31 cellular contexts compared by ENCODE assay signal in the genomic region with DNA sequence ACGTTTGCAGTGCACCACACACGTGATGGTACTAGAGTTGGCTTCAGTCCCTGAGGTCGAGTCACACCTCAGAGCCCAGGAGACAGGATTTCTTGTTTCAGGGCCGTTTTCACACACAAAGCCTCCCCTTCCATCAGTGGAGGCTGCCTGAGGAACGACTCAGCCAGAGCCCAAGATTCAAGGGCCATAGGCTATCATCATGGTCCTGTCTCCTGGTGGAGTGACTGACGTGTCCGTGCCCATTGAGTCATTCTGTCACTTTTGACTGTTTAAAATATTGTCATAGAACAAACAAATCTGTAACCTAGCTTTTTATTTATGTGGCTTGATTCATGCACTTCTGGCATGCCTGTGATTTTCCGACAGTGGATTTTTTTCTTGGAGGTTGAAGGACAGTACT. TPM values are rescaled to one million over a fixed set of nuclear protein-coding genes. Genes with fewer than 3 reads are reported as not detected.
DNase-seq lines count a peak whose midpoint lies in the region; ATAC-seq, FAIRE-seq and TF ChIP-seq lines count a peak whose summit lies in the region.
"Had no signal": no experiment of that assay in that cellular context is flagged by ENCODE, and none has a peak within 500 bp of the region (broad histone marks: within the 10 kb centered on the region; RNA-seq: fewer than 3 reads in every experiment).

No MANE protein-coding gene starts in this region.

- intact Hi-C loops in natural killer cell (cut with micrococcal nuclease): no loop called here

- H2BK15ac ChIP-seq in H1 (ENCODE audit: low read length): no peak overlapping the region

- H2AK5ac ChIP-seq in H1 (ENCODE audit: low read depth, low read length): no peak overlapping the region

- H2BK12ac ChIP-seq in H1 (ENCODE audit: low read depth, low read length): no peak overlapping the region

- no peak overlapping the region for H4K5ac ChIP-seq in H1 (ENCODE audit: insufficient read length, low read depth, low read length)

- H3K4me1 Mint-ChIP-seq in natural killer cell: no peaks in the 10 kb centered on the region
- H3K4me1 Mint-ChIP-seq: activated T-helper 17 cell treated with anti-CD3 and anti-CD28 coated beads, Interleukin-2, amount 50 U/mL, for 72 hours; mesothelial cell of epicardium had no signal

- no peaks in the 10 kb centered on the region for H3K36me3 Mint-ChIP-seq in natural killer cell
- H3K36me3 Mint-ChIP-seq: activated naive CD4-positive, alpha-beta T cell treated with anti-CD3 and anti-CD28 coated beads, Interleukin-2, amount 50 U/mL, for 72 hours; mesothelial cell of epicardium had no signal

- FAIRE-seq in H1 (lab: Jason Lieb, UNC): no peak
- FAIRE-seq: GM12878 had no signal

- H4K91ac ChIP-seq in H1 (replicated peaks; ENCODE audit: insufficient read length, low read length): no peak overlapping the region

- H3K4me3 Mint-ChIP-seq in natural killer cell: no peak overlapping the region
- H3K4me3 Mint-ChIP-seq: activated T-helper 17 cell treated with anti-CD3 and anti-CD28 coated beads, Interleukin-2, amount 50 U/mL, for 72 hours; mesothelial cell of epicardium; naive thymus-derived CD8-positive, alpha-beta T cell had no signal

- no peak overlapping the region for H3K27ac Mint-ChIP-seq in natural killer cell
- H3K27ac Mint-ChIP-seq: activated naive CD4-positive, alpha-beta T cell treated with anti-CD3 and anti-CD28 coated beads, Interleukin-2, amount 50 U/mL, for 72 hours; activated T-helper 17 cell treated with anti-CD3 and anti-CD28 coated beads, Interleukin-2, amount 50 U/mL, for 72 hours; mesothelial cell of epicardium; naive thymus-derived CD8-positive, alpha-beta T cell had no signal

- no peak overlapping the region for H3K4me3 ChIP-seq in H1 (ENCODE audit: extremely low read depth in 1 of 4, insufficient read depth in 2 of 4, low read depth in 3 of 4, low read length in 4 of 4)
- H3K4me3 ChIP-seq: dorsolateral prefrontal cortex, GM12878, right atrium auricular region had no signal

- H3K14ac ChIP-seq in H1 (ENCODE audit: insufficient read length): no peak overlapping the region

- DNase-seq in EL (peak; percentile 18), M059J (ENCODE audit: low read depth) (peak; percentile 64), H1 (ENCODE audit: low read depth in 1 of 2, low spot score in 2 of 2) (no peak), renal cortical epithelial cell (ENCODE audit: low read depth) (peak; percentile 41), natural killer cell (no peak), germinal center (ENCODE audit: low spot score) (no peak), DMS 273 (lab: John Stamatoyannopoulos, UW; ENCODE audit: unreplicated experiment) (no peak)
- DNase-seq: activated CD4-positive, alpha-beta T cell treated with anti-CD3 and anti-CD28 coated beads, Interleukin-2, amount 50 U/mL, for 4 hours; activated CD4-positive, CD25-positive, alpha-beta regulatory T cell; activated CD8-positive, alpha-beta memory T cell treated with anti-CD3 and anti-CD28 coated beads, Interleukin-2, amount 50 U/mL, for 4 hours; AML-193; DMS79; dorsolateral prefrontal cortex; left ventricle myocardium superior; naive thymus-derived CD8-positive, alpha-beta T cell; NCI-H1417; NCI-H2107; NCI-H446 treated with DMSO at 0.1 percent for 48 hours; SHP77; stimulated activated CD4-positive, alpha-beta T cell treated with anti-CD3 and anti-CD28 coated beads, Interleukin-12 subunit alpha, Interleukin-12 subunit beta, amount 100 ng/mL, for 4 hours; stimulated activated naive CD8-positive, alpha-beta T cell treated with anti-CD3 and anti-CD28 coated beads, Interleukin-15, Interleukin-2, amounts not matched to agents 100 U/mL and 50 U/mL, for 24 hours; SW 1271 had no signal

- no peaks in the 10 kb centered on the region for H3K79me1 ChIP-seq in H1 (ENCODE audit: low read depth, low read length)

- TF ChIP-seq EP300 in H1 (IDR thresholded peaks at IDR 0.05; ENCODE audit: borderline replicate concordance in 1 of 2, low read depth in 2 of 2, low read length in 2 of 2): no peak

- H3K56ac ChIP-seq in H1 (replicated peaks; ENCODE audit: insufficient read length, low read depth, low read length): no peak overlapping the region

- POLR2A ChIA-PET in H1 (lab: Charles Lee; ENCODE audit: partially characterized antibody): no interaction called here

- ATAC-seq in natural killer cell: no peak
- ATAC-seq: activated naive CD4-positive, alpha-beta T cell treated with anti-CD3 and anti-CD28 coated beads, Interleukin-2, amount 50 U/mL, for 72 hours; activated T-helper 17 cell treated with anti-CD3 and anti-CD28 coated beads, Interleukin-2, amount 50 U/mL, for 72 hours; GM12878; HCT116; left ventricle myocardium superior; naive thymus-derived CD8-positive, alpha-beta T cell; stimulated activated naive CD8-positive, alpha-beta T cell treated with anti-CD3 and anti-CD28 coated beads, Interleukin-15, Interleukin-2, amounts not matched to agents 100 U/mL and 50 U/mL, for 24 hours had no signal

- H4K8ac ChIP-seq in H1 (ENCODE audit: extremely low read depth, insufficient read depth, low read length): peak overlapping the region; percentile 36

- no peak overlapping the region for H2AFZ ChIP-seq in H1 (ENCODE audit: low read length)

- no peak overlapping the region for H3K18ac ChIP-seq in H1 (ENCODE audit: extremely low read depth, low read length)

- H2BK120ac ChIP-seq in H1 (replicated peaks; ENCODE audit: low read depth, low read length): no peak overlapping the region

- no peaks in the 10 kb centered on the region for H3K36me3 ChIP-seq in H1 (ENCODE audit: control insufficient read depth in 2 of 4, insufficient read depth in 4 of 4, low read length in 3 of 4)
- H3K36me3 ChIP-seq: right atrium auricular region had no signal

- H3K9ac ChIP-seq in H1 (replicated peaks in 1 of 4; ENCODE audit: extremely low read depth in 1 of 4, low read depth in 3 of 4, low read length in 3 of 4): no peak overlapping the region

- TF ChIP-seq CTCF in H1 (IDR thresholded peaks at IDR 0.05; ENCODE audit: control extremely low read depth in 1 of 3, insufficient read depth in 1 of 3, low read depth in 1 of 3, low read length in 3 of 3): no peak
- TF ChIP-seq CTCF in natural killer cell (IDR thresholded peaks at IDR 0.05): no peak

- no peak for TF ChIP-seq RAD21 in H1 (IDR thresholded peaks at IDR 0.05 in 1 of 2, conservative IDR thresholded peaks at IDR 0.05 in 1 of 2; ENCODE audit: low read depth in 2 of 2, low read length in 2 of 2)

- CTCF ChIA-PET in H1 (lab: Charles Lee; ENCODE audit: partially characterized antibody): interaction anchor here (0.6 to 3.1 kb wide), 6 partner anchors 11 to 136 kb away, joined by 3 to 16 read pairs (median 4); no protein-coding TSS in a partner anchor

- H2BK5ac ChIP-seq in H1 (ENCODE audit: low read depth, low read length): no peak overlapping the region

- no peak overlapping the region for H3K27ac ChIP-seq in H1 (ENCODE audit: low read depth, low read length)
- H3K27ac ChIP-seq: right atrium auricular region had no signal

- H3K23ac ChIP-seq in H1 (ENCODE audit: insufficient read length): no peak overlapping the region

- peaks cover 0 to 2% of the 10 kb centered on the region in 2 experiments; a peak in 1 of 4 replicates for H3K79me2 ChIP-seq in H1 (ENCODE audit: control insufficient read depth in 1 of 2, insufficient read depth in 2 of 2, low read length in 2 of 2)

- no peak overlapping the region for H2BK20ac ChIP-seq in H1 (ENCODE audit: low read length)

- H3K9me3 Mint-ChIP-seq in natural killer cell: no peaks in the 10 kb centered on the region
- H3K9me3 Mint-ChIP-seq: activated naive CD4-positive, alpha-beta T cell treated with anti-CD3 and anti-CD28 coated beads, Interleukin-2, amount 50 U/mL, for 72 hours; activated T-helper 17 cell treated with anti-CD3 and anti-CD28 coated beads, Interleukin-2, amount 50 U/mL, for 72 hours; mesothelial cell of epicardium; naive thymus-derived CD8-positive, alpha-beta T cell had no signal

- TF ChIP-seq POLR2A in H1 (IDR thresholded peaks at IDR 0.05; ENCODE audit: control extremely low read depth in 1 of 2, low read depth in 2 of 2, low read length in 2 of 2): no peak

- no peak overlapping the region for H3K4me2 ChIP-seq in H1 (ENCODE audit: insufficient read depth in 1 of 2, low read depth in 2 of 2, low read length in 2 of 2)

- no peaks in the 10 kb centered on the region for H3K9me3 ChIP-seq in H1 (ENCODE audit: insufficient read depth in 2 of 2, low read depth in 1 of 2, low read length in 1 of 2)
- H3K9me3 ChIP-seq: right atrium auricular region had no signal

- H3K4me1 ChIP-seq in H1 (replicated peaks in 1 of 4; ENCODE audit: control insufficient read depth in 3 of 4, insufficient read depth in 4 of 4, low read length in 3 of 4): peaks cover 0 to 15% (median 5%) of the 10 kb centered on the region in 4 experiments; a peak in 6 of 7 replicates

- H3K27me3 ChIP-seq in H1 (replicated peaks in 1 of 4; ENCODE audit: control insufficient read depth in 3 of 4, extremely low read depth in 1 of 4, insufficient read depth in 3 of 4, low read length in 3 of 4): peaks cover 0 to 2% (median 0%) of the 10 kb centered on the region in 4 experiments; a peak in 3 of 7 replicates
- H3K27me3 ChIP-seq: dorsolateral prefrontal cortex, right atrium auricular region had no signal

- peaks cover 5% of the 10 kb centered on the region for H3K23me2 ChIP-seq in H1 (ENCODE audit: low read depth, low read length)

- WGBS in H1 (ENCODE audit: extremely low coverage in 1 of 2, insufficient coverage in 1 of 2, insufficient read length in 1 of 2, insufficient replicate concordance in 2 of 2, low coverage in 1 of 2, low lambda C conversion rate in 2 of 2, missing lambda C conversion rate in 1 of 2), 2 experiments: 78% methylated on average over 8 of the region's 8 CpGs; no CpG with 5 or more reads in 1 of the 2 experiments

- no peak overlapping the region for H3K4ac ChIP-seq in H1 (replicated peaks; ENCODE audit: insufficient read length, low read depth, low read length)

- peaks cover 0 to 4% of the 10 kb centered on the region in 2 experiments for H4K20me1 ChIP-seq in H1 (replicated peaks in 1 of 2; ENCODE audit: control insufficient read depth in 1 of 2, insufficient read depth in 2 of 2, low read length in 2 of 2)

- peaks cover 0 to 2% of the 10 kb centered on the region in 2 donors for H3K27me3 Mint-ChIP-seq in natural killer cell (ENCODE audit: low read depth in 2 of 2)

RNA-seq across cellular contexts. Expression of a gene that starts 28.3 kb away (rescaled TPM):
- 0.17 and 1.0 TPM in 2 replicates for total RNA-seq in M059J (2014; rRNA removed; shearing (Covaris generic))
- 0.23 and 0.28 TPM in 2 replicates for total RNA-seq in H1 (2021; fragmentation: NEBNext Ultra II Directional; extraction: Animal tissue kit (Norgen Biotek cat#: 25700))
- 0.16 and 0.20 TPM in 2 replicates for polyA plus RNA-seq in H1 (2011; rRNA removed)
- polyA plus RNA-seq in H1 (2011; cell fraction: cytosol; rRNA removed): 0.09 TPM
- 0.43 TPM for polyA plus RNA-seq in H1 (2011; cell fraction: nucleus; rRNA removed)
- polyA plus RNA-seq in H1 (2012, experiment 1 of 2): 0.03 to 0.39 TPM (median 0.32 TPM) in 3 of 4 replicates, not detected in the other
- 0.17 TPM for polyA plus RNA-seq in H1 (2012, experiment 2 of 2)
- polyA plus RNA-seq in H1 (2013, experiment 1 of 2): 0.12 TPM
- polyA plus RNA-seq in H1 (2013, experiment 2 of 2): 0.11 TPM
- polyA minus RNA-seq in H1 (2011; rRNA and poly(A)+ RNA removed): 0.06 and 0.10 TPM in 2 replicates
- polyA minus RNA-seq in H1 (2011; cell fraction: cytosol; rRNA and poly(A)+ RNA removed): not detected
- polyA minus RNA-seq in H1 (2011; cell fraction: nucleus; rRNA and poly(A)+ RNA removed): not detected
- total RNA-seq in renal cortical epithelial cell (0.15 TPM in 1 of 2 replicates, not detected in the other), natural killer cell (under 1 TPM in 1 of 3 donors, not detected in 2; 0.38 TPM)
- total RNA-seq: activated naive CD4-positive, alpha-beta T cell treated with anti-CD3 and anti-CD28 coated beads, Interleukin-2, amount 50 U/mL, for 72 hours; activated T-helper 17 cell treated with anti-CD3 and anti-CD28 coated beads, Interleukin-2, amount 50 U/mL, for 72 hours; MCF 10A; naive thymus-derived CD8-positive, alpha-beta T cell; OCI-LY7 had no signal
- polyA plus RNA-seq: GM12878; naive thymus-derived CD8-positive, alpha-beta T cell had no signal

RNA-seq across cellular contexts. Expression of a gene that starts 41.5 kb away (rescaled TPM):
- total RNA-seq in M059J (2014; rRNA removed; shearing (Covaris generic)): 32.7 and 51.2 TPM in 2 replicates
- total RNA-seq in H1 (2021; fragmentation: NEBNext Ultra II Directional; extraction: Animal tissue kit (Norgen Biotek cat#: 25700)): 4.5 TPM in 2 replicates
- 6.7 and 8.0 TPM in 2 replicates for polyA plus RNA-seq in H1 (2011; rRNA removed)
- polyA plus RNA-seq in H1 (2011; cell fraction: cytosol; rRNA removed): 6.0 TPM
- polyA plus RNA-seq in H1 (2011; cell fraction: nucleus; rRNA removed): 4.2 TPM
- polyA plus RNA-seq in H1 (2012, experiment 1 of 2): 2.0 to 4.1 TPM (median 3.4 TPM) in 4 replicates
- polyA plus RNA-seq in H1 (2012, experiment 2 of 2): 3.3 TPM
- polyA plus RNA-seq in H1 (2013, experiment 1 of 2): 3.5 TPM
- polyA plus RNA-seq in H1 (2013, experiment 2 of 2): 3.5 TPM
- 2.7 and 5.4 TPM in 2 replicates for polyA minus RNA-seq in H1 (2011; rRNA and poly(A)+ RNA removed)
- 3.7 TPM for polyA minus RNA-seq in H1 (2011; cell fraction: cytosol; rRNA and poly(A)+ RNA removed)
- polyA minus RNA-seq in H1 (2011; cell fraction: nucleus; rRNA and poly(A)+ RNA removed): 5.7 TPM
- total RNA-seq in renal cortical epithelial cell (7.3 and 11.7 TPM in 2 replicates), natural killer cell (under 1 TPM in 1 of 3 donors, not detected in 2; 0.19 TPM)
- total RNA-seq: activated naive CD4-positive, alpha-beta T cell treated with anti-CD3 and anti-CD28 coated beads, Interleukin-2, amount 50 U/mL, for 72 hours; activated T-helper 17 cell treated with anti-CD3 and anti-CD28 coated beads, Interleukin-2, amount 50 U/mL, for 72 hours; GM12878; naive thymus-derived CD8-positive, alpha-beta T cell; OCI-LY7 had no signal
- polyA plus RNA-seq: aorta; GM12878; naive thymus-derived CD8-positive, alpha-beta T cell had no signal

Comparison
In these comparisons a context has a peak if more than half of its experiments do, and no peak if none do; other contexts are left out.
1. DNase-seq: peak in EL (single experiment), M059J (single experiment) and renal cortical epithelial cell (single experiment); none in H1 (0 of 2), natural killer cell (single experiment), germinal center (single experiment) and DMS 273 (single experiment).